Comparison of ENCODE assay signal across 22 cellular contexts in the genomic region with DNA sequence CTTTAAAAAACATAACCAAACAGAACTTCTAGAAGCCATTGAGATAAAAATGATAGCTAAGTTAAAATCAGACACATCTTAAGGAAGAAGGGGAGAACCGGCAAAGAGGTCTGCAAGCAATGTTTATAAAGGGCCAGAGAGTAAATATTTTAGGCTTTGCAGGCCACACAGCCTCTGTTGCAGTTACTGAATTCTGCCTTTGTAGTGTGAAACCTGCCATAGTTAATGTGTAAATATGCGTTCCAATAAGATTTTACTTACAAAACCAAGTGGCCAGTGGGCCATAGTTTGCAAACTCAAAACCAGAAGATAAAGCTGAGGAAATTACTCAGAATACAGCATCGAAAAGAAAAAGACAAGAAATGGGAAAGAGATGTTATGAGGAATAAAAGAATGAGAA.
"Had no signal": no experiment of that assay in that cellular context is flagged by ENCODE, and none has a peak within 500 bp of the region (broad histone marks: within the 10 kb centered on the region; RNA-seq: fewer than 3 reads in every experiment).

No MANE protein-coding gene starts in this region.

- H3K27me3 ChIP-seq: heart right ventricle, neutrophil, ovary, tibial artery had no signal

- H3K9me3 ChIP-seq: lower lobe of right lung, neutrophil, ovary, psoas muscle, tibial artery had no signal

- H3K4me1 ChIP-seq: heart right ventricle, lower lobe of right lung, psoas muscle, tibial artery had no signal

- H3K4me3 ChIP-seq: heart right ventricle, lower lobe of right lung, ovary, psoas muscle, tibial artery had no signal

- H3K27ac Mint-ChIP-seq: activated naive CD4-positive, alpha-beta T cell treated with anti-CD3 and anti-CD28 coated beads, Interleukin-2, amount 10 ng/mL, durations not matched to agents 7 days and 5 days; stimulated activated naive CD8-positive, alpha-beta T cell treated with anti-CD3 and anti-CD28 coated beads, Interleukin-15, amount 100 ng/mL, for 72 hours had no signal

- H3K36me3 ChIP-seq: heart right ventricle, lower lobe of right lung, neutrophil, ovary had no signal

- H3K27me3 Mint-ChIP-seq: activated naive CD4-positive, alpha-beta T cell treated with anti-CD3 and anti-CD28 coated beads, Interleukin-2, amount 10 ng/mL, durations not matched to agents 7 days and 5 days; naive thymus-derived CD4-positive, alpha-beta T cell; stimulated activated naive CD8-positive, alpha-beta T cell treated with anti-CD3 and anti-CD28 coated beads, Interleukin-15, amount 100 ng/mL, for 72 hours; T-cell had no signal

- H3K4me3 Mint-ChIP-seq: activated naive CD4-positive, alpha-beta T cell treated with anti-CD3 and anti-CD28 coated beads, Interleukin-2, amount 10 ng/mL, durations not matched to agents 7 days and 5 days; activated T-cell treated with anti-CD3 and anti-CD28 coated beads, Interleukin-2, amount 50 U/mL, for 24 hours; T-cell had no signal

- H3K27ac ChIP-seq: heart right ventricle, lower lobe of right lung, neutrophil, ovary, psoas muscle, tibial artery had no signal

- FAIRE-seq: bronchial epithelial cell, TTC549 had no signal

- ATAC-seq: heart right ventricle; left lobe of liver; lower lobe of right lung; right cardiac atrium; stimulated activated naive CD8-positive, alpha-beta T cell treated with anti-CD3 and anti-CD28 coated beads, Interleukin-15, amount 100 ng/mL, for 72 hours; T-cell had no signal

- DNase-seq: activated CD8-positive, alpha-beta memory T cell treated with anti-CD3 and anti-CD28 coated beads for 24 hours; activated CD8-positive, alpha-beta memory T cell treated with anti-CD3 and anti-CD28 coated beads, Interleukin-2, amount 50 U/mL, for 4 hours; activated naive CD4-positive, alpha-beta T cell treated with anti-CD3 and anti-CD28 coated beads, Interleukin-2, amount 10 ng/mL, durations not matched to agents 7 days and 5 days; activated T-cell treated with anti-CD3 and anti-CD28 coated beads, Interleukin-2, amount 50 U/mL, for 24 hours; amygdala; cerebellar nuclear complex; erythroblast; foreskin fibroblast; heart right ventricle; lower lobe of right lung; naive thymus-derived CD4-positive, alpha-beta T cell; ovary; psoas muscle; right cardiac atrium; stimulated activated CD4-positive, alpha-beta T cell treated with anti-CD3 and anti-CD28 coated beads, Interleukin-12 subunit alpha, Interleukin-12 subunit beta, amount 100 ng/mL, for 4 hours; stimulated activated naive CD8-positive, alpha-beta T cell treated with anti-CD3 and anti-CD28 coated beads, Interleukin-15, amount 100 ng/mL, for 72 hours; tibial artery had no signal
